ENCODE assay signal across 16 cellular contexts in genomic region chr9:9920425-9920824, GRCh38.
A peak's percentile ranks its signal among the peaks of the same experiment; 100 is the strongest.
DNase-seq lines count a peak whose midpoint lies in the region; ATAC-seq, FAIRE-seq and TF ChIP-seq lines count a peak whose summit lies in the region.
"Had no signal": no experiment of that assay in that cellular context is flagged by ENCODE, and none has a peak within 500 bp of the region (broad histone marks: within the 10 kb centered on the region; RNA-seq: fewer than 3 reads in every experiment).

No MANE protein-coding gene starts in this region.

- H2AFZ ChIP-seq in astrocyte (ENCODE audit: low read depth, low read length), result no peak overlapping the region
- H2AFZ ChIP-seq: GM23248 had no signal

- peak; percentile 38 for TF ChIP-seq CTCF in GM06990 (IDR thresholded peaks at IDR 0.05; ENCODE audit: insufficient read depth, low read length, poor library complexity, severe bottlenecking)
- peak; percentile 56 for TF ChIP-seq CTCF in NB4 (IDR thresholded peaks at IDR 0.05; ENCODE audit: low read depth, low read length)
- TF ChIP-seq CTCF in astrocyte (IDR thresholded peaks at IDR 0.05; ENCODE audit: insufficient read depth, low read depth, low read length), result peak; percentile 19
- TF ChIP-seq CTCF in nephron (IDR thresholded peaks at IDR 0.05; ENCODE audit: unreplicated experiment in 3 of 3), result peak in 2 of 3 experiments; percentile 12 to 37
- no peak for TF ChIP-seq CTCF in foreskin fibroblast (IDR thresholded peaks at IDR 0.05; ENCODE audit: low read depth, low read length)

- H3K27me3 ChIP-seq in GM06990 (replicated peaks; ENCODE audit: control insufficient read depth, insufficient read depth, low read length) (no peaks in the 10 kb centered on the region), astrocyte (ENCODE audit: insufficient read depth, low read length) (no peaks in the 10 kb centered on the region)
- H3K27me3 ChIP-seq: cardiac muscle cell had no signal

- no peak overlapping the region for H3K27ac Mint-ChIP-seq in astrocyte (ENCODE audit: unreplicated experiment)
- H3K27ac Mint-ChIP-seq in nephron, result no peak overlapping the region
- H3K27ac Mint-ChIP-seq in activated T-cell treated with anti-CD3 and anti-CD28 coated beads, Interleukin-2, amount 50 U/mL, for 72 hours, result no peak overlapping the region
- H3K27ac Mint-ChIP-seq: activated CD8-positive, alpha-beta memory T cell treated with anti-CD3 and anti-CD28 coated beads, Interleukin-2, amount 10 ng/mL, durations not matched to agents 7 days and 5 days had no signal

- H3K9ac ChIP-seq in astrocyte (ENCODE audit: low read length), result no peak overlapping the region
- H3K9ac ChIP-seq: GM23248 had no signal

- H3K4me2 ChIP-seq in astrocyte (ENCODE audit: low read length), result no peak overlapping the region

- H3K27me3 Mint-ChIP-seq in astrocyte (ENCODE audit: low read depth, unreplicated experiment) (no peaks in the 10 kb centered on the region), nephron (ENCODE audit: low read depth) (no peaks in the 10 kb centered on the region)
- H3K27me3 Mint-ChIP-seq in activated T-cell treated with anti-CD3 and anti-CD28 coated beads, Interleukin-2, amount 50 U/mL, for 72 hours (ENCODE audit: low read depth), result no peaks in the 10 kb centered on the region
- H3K27me3 Mint-ChIP-seq: activated CD8-positive, alpha-beta memory T cell treated with anti-CD3 and anti-CD28 coated beads, Interleukin-2, amount 10 ng/mL, durations not matched to agents 7 days and 5 days had no signal

- H3K9me3 ChIP-seq in astrocyte (ENCODE audit: insufficient read depth, low read depth, low read length), result no peaks in the 10 kb centered on the region

- DNase-seq in GM06990 (ENCODE audit: extremely low read depth, insufficient read length), result no peak
- no peak for DNase-seq in NB4 (ENCODE audit: low read depth)
- no peak for DNase-seq in astrocyte (ENCODE audit: low read depth)
- no peak for DNase-seq in GM19239 (ENCODE audit: insufficient read length, low spot score)
- no peak for DNase-seq in activated T-cell treated with anti-CD3 and anti-CD28 coated beads, Interleukin-2, amount 50 U/mL, for 72 hours
- DNase-seq in foreskin fibroblast, result no peak
- DNase-seq in NCI-H226, result no peak
- DNase-seq: activated CD8-positive, alpha-beta memory T cell treated with anti-CD3 and anti-CD28 coated beads, Interleukin-2, amount 10 ng/mL, durations not matched to agents 7 days and 5 days; activated naive CD4-positive, alpha-beta T cell; GM23248; IMR-90; NCI-H1436 treated with DMSO at 0.1 percent for 48 hours had no signal

- no peaks in the 10 kb centered on the region for H3K79me2 ChIP-seq in astrocyte (ENCODE audit: insufficient read depth, low read length)

- H3K36me3 Mint-ChIP-seq in astrocyte (ENCODE audit: low read depth, unreplicated experiment), result no peaks in the 10 kb centered on the region
- H3K36me3 Mint-ChIP-seq in nephron (ENCODE audit: low read depth), result no peaks in the 10 kb centered on the region
- H3K36me3 Mint-ChIP-seq in activated T-cell treated with anti-CD3 and anti-CD28 coated beads, Interleukin-2, amount 50 U/mL, for 72 hours (ENCODE audit: insufficient read depth in 2 of 2), result no peaks in the 10 kb centered on the region
- H3K36me3 Mint-ChIP-seq: activated CD8-positive, alpha-beta memory T cell treated with anti-CD3 and anti-CD28 coated beads, Interleukin-2, amount 10 ng/mL, durations not matched to agents 7 days and 5 days had no signal

- no peaks in the 10 kb centered on the region for H3K4me1 Mint-ChIP-seq in astrocyte (ENCODE audit: low read depth, unreplicated experiment)
- no peaks in the 10 kb centered on the region for H3K4me1 Mint-ChIP-seq in nephron
- H3K4me1 Mint-ChIP-seq in activated T-cell treated with anti-CD3 and anti-CD28 coated beads, Interleukin-2, amount 50 U/mL, for 72 hours (ENCODE audit: low read depth), result no peaks in the 10 kb centered on the region
- H3K4me1 Mint-ChIP-seq: activated CD8-positive, alpha-beta memory T cell treated with anti-CD3 and anti-CD28 coated beads, Interleukin-2, amount 10 ng/mL, durations not matched to agents 7 days and 5 days had no signal

- no peaks in the 10 kb centered on the region for H3K9me3 Mint-ChIP-seq in astrocyte (ENCODE audit: unreplicated experiment)
- H3K9me3 Mint-ChIP-seq in nephron, result peaks cover 5% of the 10 kb centered on the region
- H3K9me3 Mint-ChIP-seq in activated T-cell treated with anti-CD3 and anti-CD28 coated beads, Interleukin-2, amount 50 U/mL, for 72 hours, result peaks cover 0 to 3% of the 10 kb centered on the region in 2 donors

- no peaks in the 10 kb centered on the region for H4K20me1 ChIP-seq in astrocyte (ENCODE audit: insufficient read depth, low read length)

- H3K27ac ChIP-seq in astrocyte (ENCODE audit: low read depth, low read length), result no peak overlapping the region
- H3K27ac ChIP-seq: cardiac muscle cell, GM23248, SK-N-MC had no signal

- no peaks in the 10 kb centered on the region for H3K4me1 ChIP-seq in astrocyte (ENCODE audit: insufficient read depth, low read length)

- no peak for ATAC-seq in activated T-cell treated with anti-CD3 and anti-CD28 coated beads, Interleukin-2, amount 50 U/mL, for 72 hours (replicated peaks in 1 of 2)
- ATAC-seq: activated CD8-positive, alpha-beta memory T cell treated with anti-CD3 and anti-CD28 coated beads, Interleukin-2, amount 10 ng/mL, durations not matched to agents 7 days and 5 days had no signal

- H3K36me3 ChIP-seq in GM06990 (ENCODE audit: control insufficient read depth, insufficient read depth, low read length) (no peaks in the 10 kb centered on the region), astrocyte (ENCODE audit: insufficient read depth, low read length) (no peaks in the 10 kb centered on the region)
- H3K36me3 ChIP-seq: cardiac muscle cell had no signal

- H3K4me3 Mint-ChIP-seq in astrocyte (ENCODE audit: unreplicated experiment), result no peak overlapping the region
- no peak overlapping the region for H3K4me3 Mint-ChIP-seq in nephron
- H3K4me3 Mint-ChIP-seq in activated T-cell treated with anti-CD3 and anti-CD28 coated beads, Interleukin-2, amount 50 U/mL, for 72 hours, result no peak overlapping the region
- H3K4me3 Mint-ChIP-seq: activated CD8-positive, alpha-beta memory T cell treated with anti-CD3 and anti-CD28 coated beads, Interleukin-2, amount 10 ng/mL, durations not matched to agents 7 days and 5 days had no signal

- TF ChIP-seq POLR2A in NB4 (IDR thresholded peaks at IDR 0.05; ENCODE audit: extremely low read depth, insufficient read length), result no peak

- FAIRE-seq in astrocyte (lab: Jason Lieb, UNC) (no peak), GM19239 (lab: Jason Lieb, UNC) (no peak)
- FAIRE-seq: endometrium had no signal

- H3K4me3 ChIP-seq in GM06990 (replicated peaks; ENCODE audit: low read depth, low read length), result no peak overlapping the region
- H3K4me3 ChIP-seq in NB4 (ENCODE audit: low read depth, low read length), result no peak overlapping the region
- H3K4me3 ChIP-seq in astrocyte (ENCODE audit: insufficient read depth, low read depth, low read length), result no peak overlapping the region
- no peak overlapping the region for H3K4me3 ChIP-seq in foreskin fibroblast (ENCODE audit: low read depth in 1 of 2, low read length in 2 of 2)
- H3K4me3 ChIP-seq: cardiac muscle cell, GM23248, SK-N-MC had no signal
